11 cellular contexts compared by ENCODE assay signal in the genomic region with DNA sequence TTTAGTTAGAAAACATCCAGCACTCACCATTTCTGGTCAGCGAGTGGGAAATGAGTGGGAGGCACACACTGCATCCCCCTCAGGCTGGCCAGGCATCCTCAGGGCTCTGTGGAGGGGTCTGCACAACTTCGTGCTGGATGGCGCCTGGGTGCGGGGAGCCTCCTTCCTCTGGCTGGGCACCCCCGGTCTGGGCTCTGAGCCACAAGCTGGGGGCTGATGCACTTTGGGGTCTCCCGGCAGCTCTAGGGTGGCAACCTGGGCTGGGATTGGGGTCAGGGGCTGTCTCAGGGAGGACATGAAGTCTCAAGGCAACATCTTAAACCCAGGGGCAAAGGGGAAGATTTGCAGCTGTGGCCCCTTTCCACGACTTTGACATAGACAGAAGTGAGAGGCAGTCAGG. TPM values are rescaled to one million over a fixed set of nuclear protein-coding genes. Genes with fewer than 3 reads are reported as not detected.
"Had no signal": no experiment of that assay in that cellular context is flagged by ENCODE, and none has a peak within 500 bp of the region (broad histone marks: within the 10 kb centered on the region; RNA-seq: fewer than 3 reads in every experiment).

No MANE protein-coding gene starts in this region.

- H3K9ac ChIP-seq: KMS-11 had no signal

- H3K27ac ChIP-seq: HL-60, KMS-11 had no signal

- H3K4me2 ChIP-seq: KMS-11 had no signal

- ATAC-seq: HepG2, K562 had no signal

- H3K36me3 Mint-ChIP-seq: IgD-negative memory B cell had no signal

- H3K9me3 Mint-ChIP-seq: IgD-negative memory B cell had no signal

- H3K4me3 Mint-ChIP-seq: IgD-negative memory B cell had no signal

- DNase-seq: IMR-90, KBM-7, KG1 had no signal

- H3K27ac Mint-ChIP-seq: IgD-negative memory B cell had no signal

- H3K4me3 ChIP-seq: K562 had no signal

- FAIRE-seq: HepG2, HTR-8/SVneo, K562 had no signal

RNA-seq across cellular contexts. Expression of a gene that starts 23.5 kb away (rescaled TPM):
- total RNA-seq: HT-29, HT1080, IMR-90 had no signal
- polyA plus RNA-seq: IgD-negative memory B cell had no signal
